ENCODE assay signal across 30 cellular contexts in genomic region chr6:159212881-159213280, GRCh38. TPM values are rescaled to one million over a fixed set of nuclear protein-coding genes. Genes with fewer than 3 reads are reported as not detected.
"Had no signal": no experiment of that assay in that cellular context is flagged by ENCODE, and none has a peak within 500 bp of the region (broad histone marks: within the 10 kb centered on the region; RNA-seq: fewer than 3 reads in every experiment).

No MANE protein-coding gene starts in this region.

- H3K9ac ChIP-seq: KMS-11 had no signal

- H3K4me1 Mint-ChIP-seq: activated CD4-positive, alpha-beta memory T cell treated with anti-CD3 and anti-CD28 coated beads, Interleukin-2, amount 10 ng/mL, durations not matched to agents 7 days and 5 days; activated CD8-positive, alpha-beta memory T cell treated with anti-CD3 and anti-CD28 coated beads, Interleukin-2, amount 10 ng/mL, durations not matched to agents 7 days and 5 days; activated naive CD8-positive, alpha-beta T cell treated with anti-CD3 and anti-CD28 coated beads for 36 hours had no signal

- H3K27ac ChIP-seq: ascending aorta, breast epithelium, KMS-11, WERI-Rb-1 had no signal

- DNase-seq: activated CD4-positive, alpha-beta memory T cell treated with anti-CD3 and anti-CD28 coated beads, Interleukin-2, amount 10 ng/mL, durations not matched to agents 7 days and 5 days; activated CD4-positive, alpha-beta T cell treated with anti-CD3 and anti-CD28 coated beads for 1 hour; activated CD4-positive, alpha-beta T cell treated with anti-CD3 and anti-CD28 coated beads for 48 hours; activated CD4-positive, CD25-positive, alpha-beta regulatory T cell; activated CD8-positive, alpha-beta memory T cell treated with anti-CD3 and anti-CD28 coated beads for 24 hours; activated CD8-positive, alpha-beta memory T cell treated with anti-CD3 and anti-CD28 coated beads, Interleukin-2, amount 10 ng/mL, durations not matched to agents 7 days and 5 days; activated CD8-positive, alpha-beta memory T cell treated with anti-CD3 and anti-CD28 coated beads, Interleukin-2, amount 50 U/mL, for 48 hours; activated effector memory CD4-positive, alpha-beta T cell treated with Interleukin-2 at 50 U/mL for 16 hours; activated naive CD4-positive, alpha-beta T cell treated with anti-CD3 and anti-CD28 coated beads, Interleukin-2, amount 50 U/mL, for 16 hours; activated naive CD8-positive, alpha-beta T cell treated with anti-CD3 and anti-CD28 coated beads for 36 hours; activated T-cell treated with anti-CD3 and anti-CD28 coated beads, Interleukin-2, amount 50 U/mL, for 48 hours; amniotic stem cell; NCI-H187 treated with DMSO at 0.1 percent for 48 hours; NCI-H2171 treated with DMSO at 0.1 percent for 48 hours; NCI-H226; NCI-H510A; NCI-H526; NCI-H748 treated with DMSO at 0.1 percent for 48 hours; NK-92 treated with Interleukin-12 subunit alpha and Interleukin-12 subunit beta, amount 100 ng/mL, for 24 hours; OCI-M1; Right ventricle myocardium superior; SW 1271; T-helper 1 cell; T-helper 2 cell; T1000; WERI-Rb-1 had no signal

- H3K27me3 Mint-ChIP-seq: activated naive CD8-positive, alpha-beta T cell treated with anti-CD3 and anti-CD28 coated beads for 36 hours had no signal

- H3K9me3 Mint-ChIP-seq: activated CD4-positive, alpha-beta memory T cell treated with anti-CD3 and anti-CD28 coated beads, Interleukin-2, amount 10 ng/mL, durations not matched to agents 7 days and 5 days; activated naive CD8-positive, alpha-beta T cell treated with anti-CD3 and anti-CD28 coated beads for 36 hours had no signal

- H3K27me3 ChIP-seq: ascending aorta, breast epithelium had no signal

- ATAC-seq: activated CD8-positive, alpha-beta memory T cell treated with anti-CD3 and anti-CD28 coated beads, Interleukin-2, amount 10 ng/mL, durations not matched to agents 7 days and 5 days had no signal

- H3K4me3 Mint-ChIP-seq: activated CD4-positive, alpha-beta memory T cell treated with anti-CD3 and anti-CD28 coated beads, Interleukin-2, amount 10 ng/mL, durations not matched to agents 7 days and 5 days; activated CD8-positive, alpha-beta memory T cell treated with anti-CD3 and anti-CD28 coated beads, Interleukin-2, amount 10 ng/mL, durations not matched to agents 7 days and 5 days; activated naive CD8-positive, alpha-beta T cell treated with anti-CD3 and anti-CD28 coated beads for 36 hours had no signal

- H3K4me3 ChIP-seq: ascending aorta, breast epithelium had no signal

- H3K9me3 ChIP-seq: ascending aorta, breast epithelium had no signal

- H3K36me3 ChIP-seq: ascending aorta, breast epithelium, WERI-Rb-1 had no signal

- H3K4me1 ChIP-seq: breast epithelium had no signal

- H3K27ac Mint-ChIP-seq: activated CD4-positive, alpha-beta memory T cell treated with anti-CD3 and anti-CD28 coated beads, Interleukin-2, amount 10 ng/mL, durations not matched to agents 7 days and 5 days; activated CD8-positive, alpha-beta memory T cell treated with anti-CD3 and anti-CD28 coated beads, Interleukin-2, amount 10 ng/mL, durations not matched to agents 7 days and 5 days; activated naive CD8-positive, alpha-beta T cell treated with anti-CD3 and anti-CD28 coated beads for 36 hours had no signal

- H3K4me2 ChIP-seq: KMS-11 had no signal

- H3K36me3 Mint-ChIP-seq: activated CD8-positive, alpha-beta memory T cell treated with anti-CD3 and anti-CD28 coated beads, Interleukin-2, amount 10 ng/mL, durations not matched to agents 7 days and 5 days; activated naive CD8-positive, alpha-beta T cell treated with anti-CD3 and anti-CD28 coated beads for 36 hours had no signal

RNA-seq across cellular contexts. Expression of gene FNDC1, which starts 43.7 kb away (rescaled TPM):
- total RNA-seq: activated CD4-positive, alpha-beta memory T cell treated with anti-CD3 and anti-CD28 coated beads, Interleukin-2, amount 10 ng/mL, durations not matched to agents 7 days and 5 days; activated CD8-positive, alpha-beta memory T cell treated with anti-CD3 and anti-CD28 coated beads, Interleukin-2, amount 10 ng/mL, durations not matched to agents 7 days and 5 days; M059J had no signal
